8 cellular contexts compared by ENCODE assay signal in genomic region chr4:102503831-102504786, GRCh38. TPM values are rescaled to one million over a fixed set of nuclear protein-coding genes. Genes with fewer than 3 reads are reported as not detected.
A peak's percentile ranks its signal among the peaks of the same experiment; 100 is the strongest.
DNase-seq lines count a peak whose midpoint lies in the region; TF ChIP-seq lines count a peak whose summit lies in the region.

No MANE protein-coding gene starts in this region.

- no peaks in the 10 kb centered on the region for H3K36me3 Mint-ChIP-seq in chondrocyte (ENCODE audit: low read depth)

- peak overlapping the region; percentile 28 for H3K27ac Mint-ChIP-seq in chondrocyte (ENCODE audit: unreplicated experiment)

- no peak overlapping the region for H3K4ac ChIP-seq in trophoblast cell (ENCODE audit: low read depth, low read length)

- H2BK12ac ChIP-seq in trophoblast cell (ENCODE audit: low read length) = no peak overlapping the region

- no peak overlapping the region for H4K91ac ChIP-seq in trophoblast cell (ENCODE audit: low read depth, low read length)

- peaks cover 46% of the 10 kb centered on the region for H3K4me1 Mint-ChIP-seq in chondrocyte (ENCODE audit: low read depth)

- TF ChIP-seq POLR2A in NB4 (IDR thresholded peaks at IDR 0.05; ENCODE audit: extremely low read depth, insufficient read length) = no peak

- peaks cover 19% of the 10 kb centered on the region for H3K4me1 ChIP-seq in osteoblast (ENCODE audit: insufficient read depth, low read length)
- no peaks in the 10 kb centered on the region for H3K4me1 ChIP-seq in trophoblast cell (ENCODE audit: control insufficient read depth in 1 of 2, insufficient read depth in 2 of 2, low read length in 2 of 2)

- H3K79me1 ChIP-seq in trophoblast cell (ENCODE audit: low read length) = peaks cover 11% of the 10 kb centered on the region

- H3K79me2 ChIP-seq in osteoblast (ENCODE audit: insufficient read depth, low read length) (peaks cover 68% of the 10 kb centered on the region), trophoblast cell (ENCODE audit: control insufficient read depth, insufficient read depth, low read length, poor library complexity) (peaks cover 10% of the 10 kb centered on the region)

- H3K27ac ChIP-seq in osteoblast (ENCODE audit: low read depth, low read length) = no peak overlapping the region
- H3K27ac ChIP-seq in trophoblast cell (ENCODE audit: low read depth, low read length) = no peak overlapping the region

- TF ChIP-seq CTCF in GM10266 (IDR thresholded peaks at IDR 0.05; ENCODE audit: control insufficient read depth, insufficient read depth, low read depth, missing control alignments) (no peak), NB4 (IDR thresholded peaks at IDR 0.05; ENCODE audit: low read depth, low read length) (no peak), chondrocyte (IDR thresholded peaks at IDR 0.05) (no peak), osteoblast (IDR thresholded peaks at IDR 0.05; ENCODE audit: extremely low read depth, low read depth, low read length) (no peak)

- H3K9me3 ChIP-seq in osteoblast (ENCODE audit: low read depth, low read length) = no peaks in the 10 kb centered on the region
- no peaks in the 10 kb centered on the region for H3K9me3 ChIP-seq in trophoblast cell (ENCODE audit: insufficient read depth, low read depth, low read length)

- H3K18ac ChIP-seq in trophoblast cell (ENCODE audit: low read length) = no peak overlapping the region

- H4K8ac ChIP-seq in trophoblast cell (ENCODE audit: low read depth, low read length) = no peak overlapping the region

- no peak overlapping the region for H3K14ac ChIP-seq in trophoblast cell (ENCODE audit: low read length)

- H3K27me3 Mint-ChIP-seq in chondrocyte (ENCODE audit: low read depth) = no peaks in the 10 kb centered on the region

- H2AFZ ChIP-seq in osteoblast (ENCODE audit: low read length) (no peak overlapping the region), trophoblast cell (ENCODE audit: insufficient read depth, low read length, poor library complexity) (no peak overlapping the region)

- H3K27me3 ChIP-seq in osteoblast (ENCODE audit: insufficient read depth, low read length) (no peaks in the 10 kb centered on the region), trophoblast cell (ENCODE audit: insufficient read depth, low read length) (no peaks in the 10 kb centered on the region)

- no peak overlapping the region for H2BK5ac ChIP-seq in trophoblast cell (ENCODE audit: low read depth, low read length, poor library complexity)

- H3K4me3 ChIP-seq in NB4 (ENCODE audit: low read depth, low read length) = peak overlapping the region; percentile 91
- H3K4me3 ChIP-seq in osteoblast (ENCODE audit: insufficient read depth, low read length) = no peak overlapping the region
- no peak overlapping the region for H3K4me3 ChIP-seq in trophoblast cell (ENCODE audit: low read depth, low read length)

- H3K4me2 ChIP-seq in osteoblast (ENCODE audit: insufficient read depth, low read length) (peak overlapping the region; percentile 81), trophoblast cell (ENCODE audit: low read length) (no peak overlapping the region)

- no CpG with 5 or more reads among the region's 5 CpGs for WGBS in trophoblast cell (ENCODE audit: extremely low coverage, insufficient coverage, insufficient read length)

- no peak overlapping the region for H2AK5ac ChIP-seq in trophoblast cell (ENCODE audit: low read length)

- peak overlapping the region; percentile 96 for H3K4me3 Mint-ChIP-seq in chondrocyte (ENCODE audit: unreplicated experiment)

- H3K9ac ChIP-seq in trophoblast cell (ENCODE audit: low read length) = no peak overlapping the region

- no peak overlapping the region for H4K12ac ChIP-seq in trophoblast cell (ENCODE audit: low read depth, low read length)

- no peak overlapping the region for H2BK120ac ChIP-seq in trophoblast cell (ENCODE audit: insufficient read depth, low read length, poor library complexity)

- H4K20me1 ChIP-seq in osteoblast (ENCODE audit: insufficient read depth, low read length) = peaks cover 12% of the 10 kb centered on the region

- peak; percentile 17 for DNase-seq in GM10266 (ENCODE audit: extremely low spot score)
- peak; percentile 29 for DNase-seq in NB4 (ENCODE audit: low read depth)
- no peak for DNase-seq in chondrocyte (ENCODE audit: low spot score)
- peak; percentile 36 for DNase-seq in osteoblast (ENCODE audit: insufficient read length, low spot score, missing footprints)
- DNase-seq in cerebellum (ENCODE audit: low spot score) = no peak
- DNase-seq in NK-92 treated with Interleukin-12 subunit alpha and Interleukin-12 subunit beta, amount 100 ng/mL, for 24 hours (lab: John Stamatoyannopoulos, UW) = no peak
- DNase-seq in nucleus accumbens (lab: John Stamatoyannopoulos, UW) = no peak
- DNase-seq in trophoblast cell = no peak

- no peak overlapping the region for H3K23ac ChIP-seq in trophoblast cell (ENCODE audit: low read length)

- H3K36me3 ChIP-seq in osteoblast (ENCODE audit: insufficient read depth, low read length) (no peaks in the 10 kb centered on the region), trophoblast cell (ENCODE audit: control insufficient read depth in 1 of 2, insufficient read depth in 2 of 2, low read length in 2 of 2) (no peaks in the 10 kb centered on the region)

- no peaks in the 10 kb centered on the region for H3K9me3 Mint-ChIP-seq in chondrocyte (ENCODE audit: low read depth)

RNA-seq across cellular contexts. Expression of gene NFKB1, which starts 3.0 kb away (rescaled TPM):
- total RNA-seq in chondrocyte = 21.6 to 24.4 TPM (median 22.2 TPM) in 3 replicates
- 27.1 and 28.6 TPM in 2 replicates for total RNA-seq in osteoblast
- total RNA-seq in cerebellum = 11.1 TPM
- polyA plus RNA-seq in trophoblast cell (2013) = 10.3 and 10.7 TPM in 2 replicates

Comparison
In these comparisons a context has a peak if more than half of its experiments do, and no peak if none do; other contexts are left out.
1. DNase-seq: peak in GM10266 (single experiment), NB4 (single experiment) and osteoblast (single experiment); none in chondrocyte (single experiment), cerebellum (single experiment), NK-92 treated with Interleukin-12 subunit alpha and Interleukin-12 subunit beta, amount 100 ng/mL, for 24 hours (single experiment), nucleus accumbens (0 of 56) and trophoblast cell (0 of 2).